Comparison of ENCODE assay signal across 20 cellular contexts in genomic region chr22:20562607-20563463, GRCh38. TPM values are rescaled to one million over a fixed set of nuclear protein-coding genes. Genes with fewer than 3 reads are reported as not detected.
A peak's percentile ranks its signal among the peaks of the same experiment; 100 is the strongest.
DNase-seq lines count a peak whose midpoint lies in the region; ATAC-seq and TF ChIP-seq lines count a peak whose summit lies in the region.
"Had no signal": no experiment of that assay in that cellular context is flagged by ENCODE, and none has a peak within 500 bp of the region (broad histone marks: within the 10 kb centered on the region; RNA-seq: fewer than 3 reads in every experiment).

No MANE protein-coding gene starts in this region.

- peaks cover 2% of the 10 kb centered on the region for H3K79me1 ChIP-seq in mesendoderm (ENCODE audit: low read length)

- H3K4ac ChIP-seq in mesendoderm (ENCODE audit: low read depth, low read length), result no peak overlapping the region

- H2AK5ac ChIP-seq in mesendoderm (ENCODE audit: low read length), result no peak overlapping the region

- peaks cover 2% of the 10 kb centered on the region for H3K9me3 ChIP-seq in RWPE2 (ENCODE audit: severe bottlenecking)
- H3K9me3 ChIP-seq: SJSA1, thyroid gland had no signal

- H3K4me3 Mint-ChIP-seq in activated naive CD4-positive, alpha-beta T cell treated with anti-CD3 and anti-CD28 coated beads for 36 hours, result no peak overlapping the region
- no peak overlapping the region for H3K4me3 Mint-ChIP-seq in activated naive CD8-positive, alpha-beta T cell treated with anti-CD3 and anti-CD28 coated beads, Interleukin-2, amount 50 U/mL, for 24 hours
- H3K4me3 Mint-ChIP-seq in stimulated activated effector memory CD8-positive, alpha-beta T cell treated with anti-CD3 and anti-CD28 coated beads, Interleukin-12 subunit alpha, Interleukin-12 subunit beta, amount 100 ng/mL, for 72 hours, result peak overlapping the region; percentile 60
- H3K4me3 Mint-ChIP-seq: CD14-positive monocyte, endodermal cell had no signal

- H3K4me3 ChIP-seq in RWPE2 (ENCODE audit: severe bottlenecking) (no peak overlapping the region), mesendoderm (ENCODE audit: low read length) (no peak overlapping the region)
- H3K4me3 ChIP-seq: SJSA1, thyroid gland had no signal

- peaks cover 8 to 9% of the 10 kb centered on the region in 2 donors for H3K9me3 Mint-ChIP-seq in activated naive CD4-positive, alpha-beta T cell treated with anti-CD3 and anti-CD28 coated beads, Interleukin-2, amount 50 U/mL, for 72 hours
- H3K9me3 Mint-ChIP-seq in activated naive CD4-positive, alpha-beta T cell treated with anti-CD3 and anti-CD28 coated beads for 36 hours, result peaks cover 2% of the 10 kb centered on the region
- peaks cover 8% of the 10 kb centered on the region for H3K9me3 Mint-ChIP-seq in activated naive CD8-positive, alpha-beta T cell treated with anti-CD3 and anti-CD28 coated beads, Interleukin-2, amount 50 U/mL, for 24 hours
- H3K9me3 Mint-ChIP-seq in stimulated activated effector memory CD8-positive, alpha-beta T cell treated with anti-CD3 and anti-CD28 coated beads, Interleukin-12 subunit alpha, Interleukin-12 subunit beta, amount 100 ng/mL, for 72 hours, result peaks cover 9% of the 10 kb centered on the region

- no peak overlapping the region for H3K18ac ChIP-seq in mesendoderm (ENCODE audit: low read length)

- CTCF ChIA-PET in activated naive CD4-positive, alpha-beta T cell treated with anti-CD3 and anti-CD28 coated beads for 36 hours (lab: Charles Lee), result interaction anchor here (0.5 to 7.0 kb wide), 10 partner anchors 8 to 208 kb away, joined by 3 to 115 read pairs (median 3); partner anchors contain the start of gene MED15

- no peak for TF ChIP-seq CTCF in RWPE2 (IDR thresholded peaks at IDR 0.05; ENCODE audit: poor library complexity, severe bottlenecking)

- no peak overlapping the region for H2BK120ac ChIP-seq in mesendoderm (ENCODE audit: low read depth, low read length)

- no peak overlapping the region for H3K23ac ChIP-seq in mesendoderm (ENCODE audit: low read length)

- no peak overlapping the region for H3K27ac Mint-ChIP-seq in activated naive CD4-positive, alpha-beta T cell treated with anti-CD3 and anti-CD28 coated beads, Interleukin-2, amount 50 U/mL, for 72 hours
- no peak overlapping the region for H3K27ac Mint-ChIP-seq in activated naive CD4-positive, alpha-beta T cell treated with anti-CD3 and anti-CD28 coated beads for 36 hours
- peak overlapping the region; percentile 45 for H3K27ac Mint-ChIP-seq in activated naive CD8-positive, alpha-beta T cell treated with anti-CD3 and anti-CD28 coated beads, Interleukin-2, amount 50 U/mL, for 24 hours
- peak overlapping the region; percentile 86 for H3K27ac Mint-ChIP-seq in stimulated activated effector memory CD8-positive, alpha-beta T cell treated with anti-CD3 and anti-CD28 coated beads, Interleukin-12 subunit alpha, Interleukin-12 subunit beta, amount 100 ng/mL, for 72 hours
- H3K27ac Mint-ChIP-seq: endodermal cell had no signal

- H3K27me3 ChIP-seq in RWPE2 (ENCODE audit: insufficient read depth, poor library complexity, severe bottlenecking), result no peaks in the 10 kb centered on the region
- no peaks in the 10 kb centered on the region for H3K27me3 ChIP-seq in mesendoderm (ENCODE audit: insufficient read depth, low read length, poor library complexity)
- H3K27me3 ChIP-seq: SJSA1, thyroid gland had no signal

- H3K79me2 ChIP-seq in mesendoderm (ENCODE audit: control insufficient read depth, insufficient read depth, low read length), result no peaks in the 10 kb centered on the region

- H2BK15ac ChIP-seq in mesendoderm (replicated peaks; ENCODE audit: low read depth), result no peak overlapping the region

- H3K36me3 ChIP-seq in RWPE2 (ENCODE audit: low read depth), result peaks cover 96% of the 10 kb centered on the region
- peaks cover 18% of the 10 kb centered on the region for H3K36me3 ChIP-seq in mesendoderm (ENCODE audit: control insufficient read depth, insufficient read depth, low read length)

- no peak overlapping the region for H3K4me2 ChIP-seq in mesendoderm (ENCODE audit: low read length)

- H4K5ac ChIP-seq in mesendoderm (ENCODE audit: low read length), result no peak overlapping the region

- no peaks in the 10 kb centered on the region for H3K27me3 Mint-ChIP-seq in activated naive CD4-positive, alpha-beta T cell treated with anti-CD3 and anti-CD28 coated beads for 36 hours (ENCODE audit: low read depth)
- H3K27me3 Mint-ChIP-seq in activated naive CD8-positive, alpha-beta T cell treated with anti-CD3 and anti-CD28 coated beads, Interleukin-2, amount 50 U/mL, for 24 hours, result no peaks in the 10 kb centered on the region

- H3K27ac ChIP-seq in RWPE2 (ENCODE audit: poor library complexity, severe bottlenecking) (peak overlapping the region; percentile 84), mesendoderm (ENCODE audit: low read depth, low read length) (no peak overlapping the region)
- H3K27ac ChIP-seq: HL-60, SJSA1, thyroid gland had no signal

- intact Hi-C loops in activated naive CD4-positive, alpha-beta T cell treated with anti-CD3 and anti-CD28 coated beads for 36 hours (cut with micrococcal nuclease), result no loop called here

- no CpG with 5 or more reads among the region's 14 CpGs for WGBS in mesendoderm (ENCODE audit: extremely low coverage, insufficient coverage, low lambda C conversion rate)

- no peak overlapping the region for H2BK5ac ChIP-seq in mesendoderm (ENCODE audit: low read length)

- H3K56ac ChIP-seq in mesendoderm (ENCODE audit: low read length), result no peak overlapping the region

- peak; percentile 42 to 66 for ATAC-seq in activated naive CD4-positive, alpha-beta T cell treated with anti-CD3 and anti-CD28 coated beads, Interleukin-2, amount 50 U/mL, for 72 hours
- ATAC-seq in RWPE2 (ENCODE audit: low read depth) (no peak), HG02763 (IDR thresholded peaks at IDR 0.05; ENCODE audit: unreplicated experiment) (no peak)
- ATAC-seq in activated naive CD8-positive, alpha-beta T cell treated with anti-CD3 and anti-CD28 coated beads, Interleukin-2, amount 50 U/mL, for 24 hours, result peak; percentile 13
- ATAC-seq in stimulated activated effector memory CD8-positive, alpha-beta T cell treated with anti-CD3 and anti-CD28 coated beads, Interleukin-12 subunit alpha, Interleukin-12 subunit beta, amount 100 ng/mL, for 72 hours, result peak; percentile 72
- ATAC-seq: sciatic nerve had no signal

- no peak overlapping the region for H3K9ac ChIP-seq in mesendoderm (ENCODE audit: low read length)

- peaks cover 24 to 65% of the 10 kb centered on the region in 2 donors for H3K36me3 Mint-ChIP-seq in activated naive CD4-positive, alpha-beta T cell treated with anti-CD3 and anti-CD28 coated beads, Interleukin-2, amount 50 U/mL, for 72 hours
- H3K36me3 Mint-ChIP-seq in activated naive CD4-positive, alpha-beta T cell treated with anti-CD3 and anti-CD28 coated beads for 36 hours (ENCODE audit: low read depth), result peaks cover 56% of the 10 kb centered on the region
- H3K36me3 Mint-ChIP-seq in activated naive CD8-positive, alpha-beta T cell treated with anti-CD3 and anti-CD28 coated beads, Interleukin-2, amount 50 U/mL, for 24 hours (ENCODE audit: low read depth), result peaks cover 63% of the 10 kb centered on the region
- peaks cover 100% of the 10 kb centered on the region for H3K36me3 Mint-ChIP-seq in stimulated activated effector memory CD8-positive, alpha-beta T cell treated with anti-CD3 and anti-CD28 coated beads, Interleukin-12 subunit alpha, Interleukin-12 subunit beta, amount 100 ng/mL, for 72 hours

- H3K4me1 ChIP-seq in RWPE2 (ENCODE audit: insufficient read depth, poor library complexity, severe bottlenecking) (peaks cover 17% of the 10 kb centered on the region), mesendoderm (ENCODE audit: control insufficient read depth, low read depth, low read length) (no peaks in the 10 kb centered on the region)

- H3K4me1 Mint-ChIP-seq in activated naive CD4-positive, alpha-beta T cell treated with anti-CD3 and anti-CD28 coated beads for 36 hours (ENCODE audit: low read depth), result peaks cover 58% of the 10 kb centered on the region
- peaks cover 76% of the 10 kb centered on the region for H3K4me1 Mint-ChIP-seq in activated naive CD8-positive, alpha-beta T cell treated with anti-CD3 and anti-CD28 coated beads, Interleukin-2, amount 50 U/mL, for 24 hours
- peaks cover 82% of the 10 kb centered on the region for H3K4me1 Mint-ChIP-seq in stimulated activated effector memory CD8-positive, alpha-beta T cell treated with anti-CD3 and anti-CD28 coated beads, Interleukin-12 subunit alpha, Interleukin-12 subunit beta, amount 100 ng/mL, for 72 hours

- no peak for DNase-seq in activated naive CD4-positive, alpha-beta T cell treated with anti-CD3 and anti-CD28 coated beads, Interleukin-2, amount 50 U/mL, for 72 hours (ENCODE audit: low spot score in 2 of 2)
- no peak for DNase-seq in activated naive CD4-positive, alpha-beta T cell treated with anti-CD3 and anti-CD28 coated beads for 36 hours
- DNase-seq in RWPE2 (ENCODE audit: low spot score) (no peak), dermis blood vessel endothelial cell (no peak), mesendoderm (no peak)
- DNase-seq in activated naive CD8-positive, alpha-beta T cell treated with anti-CD3 and anti-CD28 coated beads, Interleukin-2, amount 50 U/mL, for 24 hours, result no peak
- DNase-seq in stimulated activated effector memory CD8-positive, alpha-beta T cell treated with anti-CD3 and anti-CD28 coated beads, Interleukin-12 subunit alpha, Interleukin-12 subunit beta, amount 100 ng/mL, for 72 hours (ENCODE audit: low spot score in 2 of 2), result no peak
- DNase-seq: activated CD8-positive, alpha-beta memory T cell treated with anti-CD3 and anti-CD28 coated beads, Interleukin-2, amount 50 U/mL, for 4 hours; activated naive CD4-positive, alpha-beta T cell treated with Interleukin-2 at 50 U/mL for 16 hours; DMS53; endodermal cell; NCI-H1930; NCI-H226; T-helper 9 cell; thyroid gland had no signal

- no peak overlapping the region for H4K8ac ChIP-seq in mesendoderm (ENCODE audit: low read depth, low read length)

RNA-seq across cellular contexts. Expression of gene MED15, which starts 55.4 kb away (rescaled TPM):
- total RNA-seq in activated naive CD4-positive, alpha-beta T cell treated with anti-CD3 and anti-CD28 coated beads, Interleukin-2, amount 50 U/mL, for 72 hours, result 100 to 1,000 TPM in 1 of 2 donors, 10 to 100 TPM in 1; 88.9 to 137 TPM
- total RNA-seq in activated naive CD4-positive, alpha-beta T cell treated with anti-CD3 and anti-CD28 coated beads for 36 hours, result 100 to 1,000 TPM in 1 of 2 experiments, 10 to 100 TPM in 1; 94.7 to 108 TPM
- 33.0 and 37.8 TPM in 2 replicates for total RNA-seq in dermis blood vessel endothelial cell
- polyA plus RNA-seq in mesendoderm (2013, experiment 1 of 2), result 33.8 TPM
- polyA plus RNA-seq in mesendoderm (2013, experiment 2 of 2), result 33.3 TPM

Comparison
In these comparisons a context has a peak if more than half of its experiments do, and no peak if none do; other contexts are left out.
1. ATAC-seq: peak in activated naive CD4-positive, alpha-beta T cell treated with anti-CD3 and anti-CD28 coated beads, Interleukin-2, amount 50 U/mL, for 72 hours (2 of 2), activated naive CD8-positive, alpha-beta T cell treated with anti-CD3 and anti-CD28 coated beads, Interleukin-2, amount 50 U/mL, for 24 hours (single experiment) and stimulated activated effector memory CD8-positive, alpha-beta T cell treated with anti-CD3 and anti-CD28 coated beads, Interleukin-12 subunit alpha, Interleukin-12 subunit beta, amount 100 ng/mL, for 72 hours (single experiment); none in RWPE2 (single experiment) and HG02763 (single experiment).
2. H3K27ac Mint-ChIP-seq: peak in activated naive CD8-positive, alpha-beta T cell treated with anti-CD3 and anti-CD28 coated beads, Interleukin-2, amount 50 U/mL, for 24 hours (single experiment) and stimulated activated effector memory CD8-positive, alpha-beta T cell treated with anti-CD3 and anti-CD28 coated beads, Interleukin-12 subunit alpha, Interleukin-12 subunit beta, amount 100 ng/mL, for 72 hours (single experiment); none in activated naive CD4-positive, alpha-beta T cell treated with anti-CD3 and anti-CD28 coated beads, Interleukin-2, amount 50 U/mL, for 72 hours (0 of 2) and activated naive CD4-positive, alpha-beta T cell treated with anti-CD3 and anti-CD28 coated beads for 36 hours (single experiment).